ENCODE assay signal across 8 cellular contexts in genomic region chr4:56958111-56958517, GRCh38. TPM values are rescaled to one million over a fixed set of nuclear protein-coding genes. Genes with fewer than 3 reads are reported as not detected.
DNase-seq lines count a peak whose midpoint lies in the region; ATAC-seq and TF ChIP-seq lines count a peak whose summit lies in the region.

No MANE protein-coding gene starts in this region.

- H3K4me3 ChIP-seq in fibroblast of villous mesenchyme (ENCODE audit: low read depth, low read length): peak overlapping the region; percentile 12
- peak overlapping the region; percentile 19 for H3K4me3 ChIP-seq in parathyroid adenoma (ENCODE audit: low read depth, low read length)
- H3K4me3 ChIP-seq in WERI-Rb-1 (ENCODE audit: low read depth, low read length): no peak overlapping the region

- H3K27me3 ChIP-seq in parathyroid adenoma (ENCODE audit: control insufficient read depth, insufficient read depth, low read length): no peaks in the 10 kb centered on the region
- H3K27me3 ChIP-seq in WERI-Rb-1 (ENCODE audit: insufficient read depth, low read depth, severe bottlenecking): no peaks in the 10 kb centered on the region

- H3K36me3 ChIP-seq in parathyroid adenoma (ENCODE audit: control insufficient read depth, insufficient read depth, low read length) (no peaks in the 10 kb centered on the region), WERI-Rb-1 (peaks cover 4% of the 10 kb centered on the region)

- peak overlapping the region; percentile 56 for H2AFZ ChIP-seq in parathyroid adenoma

- ATAC-seq in HG02973 (IDR thresholded peaks at IDR 0.05; ENCODE audit: unreplicated experiment) (no peak), GM18868 (IDR thresholded peaks at IDR 0.05; ENCODE audit: unreplicated experiment) (no peak)

- H3K79me2 ChIP-seq in parathyroid adenoma: no peaks in the 10 kb centered on the region

- H3K4me2 ChIP-seq in parathyroid adenoma (ENCODE audit: low read length): peak overlapping the region; percentile 35

- H3K27ac ChIP-seq in parathyroid adenoma (no peak overlapping the region), WERI-Rb-1 (no peak overlapping the region)

- H3K9ac ChIP-seq in parathyroid adenoma: no peak overlapping the region

- TF ChIP-seq CTCF in fibroblast of villous mesenchyme (IDR thresholded peaks at IDR 0.05; ENCODE audit: insufficient read depth, low read depth, low read length): no peak
- TF ChIP-seq CTCF in parathyroid adenoma (IDR thresholded peaks at IDR 0.05): no peak
- TF ChIP-seq CTCF in WERI-Rb-1 (IDR thresholded peaks at IDR 0.05; ENCODE audit: low read depth, low read length): no peak

- no peaks in the 10 kb centered on the region for H3K4me1 ChIP-seq in parathyroid adenoma

- DNase-seq in HT1080 (ENCODE audit: low read depth): peak; percentile 79
- peak; percentile 41 to 69 for DNase-seq in SHP77 (lab: John Stamatoyannopoulos, UW)
- peak; percentile 97 for DNase-seq in fibroblast of villous mesenchyme (ENCODE audit: low read depth)
- DNase-seq in foreskin melanocyte: no peak
- no peak for DNase-seq in WERI-Rb-1

- H3K9me3 ChIP-seq in parathyroid adenoma (ENCODE audit: control insufficient read depth, low read length) (no peaks in the 10 kb centered on the region), WERI-Rb-1 (ENCODE audit: severe bottlenecking) (no peaks in the 10 kb centered on the region)

RNA-seq across cellular contexts. Expression of gene NOA1, which starts 19.3 kb away (rescaled TPM):
- 21.4 and 23.5 TPM in 2 replicates for total RNA-seq in HT1080 (2014; rRNA removed; shearing (Covaris generic))
- polyA plus RNA-seq in HT1080 (2015; cell fraction: cytosol; rRNA removed): 24.5 and 25.3 TPM in 2 replicates
- polyA plus RNA-seq in HT1080 (2015; cell fraction: nucleus; rRNA removed): 27.6 and 28.1 TPM in 2 replicates
- 14.2 and 16.8 TPM in 2 replicates for total RNA-seq in fibroblast of villous mesenchyme

RNA-seq across cellular contexts. Expression of gene POLR2B, which starts 20.6 kb away (rescaled TPM):
- 116 and 122 TPM in 2 replicates for total RNA-seq in HT1080 (2014; rRNA removed; shearing (Covaris generic))
- polyA plus RNA-seq in HT1080 (2015; cell fraction: cytosol; rRNA removed): 92.4 and 101 TPM in 2 replicates
- 305 and 318 TPM in 2 replicates for polyA plus RNA-seq in HT1080 (2015; cell fraction: nucleus; rRNA removed)
- 91.5 and 136 TPM in 2 replicates for total RNA-seq in fibroblast of villous mesenchyme

RNA-seq across cellular contexts. Expression of gene REST, which starts 50.4 kb away (rescaled TPM):
- total RNA-seq in HT1080 (2014; rRNA removed; shearing (Covaris generic)): 36.4 and 39.9 TPM in 2 replicates
- polyA plus RNA-seq in HT1080 (2015; cell fraction: cytosol; rRNA removed): 19.5 and 24.5 TPM in 2 replicates
- 28.3 and 30.3 TPM in 2 replicates for polyA plus RNA-seq in HT1080 (2015; cell fraction: nucleus; rRNA removed)
- 39.6 and 52.7 TPM in 2 replicates for total RNA-seq in fibroblast of villous mesenchyme

Comparison
In these comparisons a context has a peak if more than half of its experiments do, and no peak if none do; other contexts are left out.
1. DNase-seq: peak in HT1080 (single experiment), SHP77 (2 of 2) and fibroblast of villous mesenchyme (single experiment); none in foreskin melanocyte (single experiment) and WERI-Rb-1 (single experiment).